ENCODE assay signal across 23 cellular contexts in the genomic region with DNA sequence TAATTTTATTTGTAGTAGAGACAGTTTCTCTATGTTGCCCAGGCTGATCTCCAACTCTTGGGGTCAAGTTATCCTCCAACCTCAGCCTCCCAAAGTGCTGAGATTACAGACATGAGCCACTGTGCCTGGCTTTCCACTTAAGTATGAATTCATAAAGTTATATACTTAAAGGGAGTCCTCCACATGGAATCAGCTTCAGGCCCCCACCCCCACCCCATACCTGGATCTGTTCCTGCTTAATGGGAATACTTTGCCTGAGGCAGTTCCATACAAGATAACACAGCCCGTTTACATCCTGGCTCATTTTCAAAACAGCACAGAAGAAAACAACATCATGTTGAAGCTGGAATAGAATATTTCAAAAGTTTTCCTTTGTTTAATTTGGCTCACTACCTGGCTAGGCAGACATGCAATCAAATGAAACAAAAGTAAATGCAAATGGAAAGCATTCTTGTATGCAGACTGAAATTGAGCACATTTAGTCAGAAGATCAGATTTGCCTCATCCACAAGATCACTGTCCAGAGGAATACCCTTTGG.
A peak's percentile ranks its signal among the peaks of the same experiment; 100 is the strongest.
DNase-seq lines count a peak whose midpoint lies in the region; TF ChIP-seq lines count a peak whose summit lies in the region.
"Had no signal": no experiment of that assay in that cellular context is flagged by ENCODE, and none has a peak within 500 bp of the region (broad histone marks: within the 10 kb centered on the region; RNA-seq: fewer than 3 reads in every experiment).

No MANE protein-coding gene starts in this region.

- H3T11ph ChIP-seq in H9 (ENCODE audit: low read length), result no peak overlapping the region

- H3K27ac Mint-ChIP-seq in H9 (peak overlapping the region; percentile 37 to 97 (median 80); a peak in 4 of 7 replicates), CD14-positive monocyte (no peak overlapping the region)
- H3K27ac Mint-ChIP-seq: activated T-helper 1 cell treated with anti-CD3 and anti-CD28 coated beads, Interleukin-12 subunit alpha, Interleukin-12 subunit beta, Interleukin-2, Interleukin-4 antibody, amounts not matched to agents 30 ng/mL and 10 ng/mL and 1 ng/mL, durations not matched to agents 14 hours and 24 hours and 36 hours; CD4-positive, alpha-beta T cell; HFFc6; memory B cell; stimulated activated memory B cell treated with anti-CD40 and anti-IgM and Interleukin-4, amounts not matched to agents 10 μg/mL and 1 μg/mL and 100 μg/mL, for 72 hours had no signal

- intact Hi-C loops in PC-9 (cut with micrococcal nuclease; ENCODE audit: unreplicated experiment) (no loop called here), CD14-positive monocyte (cut with micrococcal nuclease) (no loop called here)

- H2AFZ ChIP-seq in H9 (ENCODE audit: low read length) (no peak overlapping the region), PC-9 (no peak overlapping the region)

- H2BK5ac ChIP-seq in H9 (ENCODE audit: insufficient read length, low read length), result no peak overlapping the region

- H3K4me3 ChIP-seq in PC-9, result no peak overlapping the region
- H3K4me3 ChIP-seq in epithelial cell of esophagus (ENCODE audit: low read length), result no peak overlapping the region
- H3K4me3 ChIP-seq: heart right ventricle, MG63 had no signal

- H3K36me3 Mint-ChIP-seq in H9 (ENCODE audit: insufficient read depth in 1 of 3, low read depth in 3 of 3) (no peaks in the 10 kb centered on the region), CD14-positive monocyte (no peaks in the 10 kb centered on the region)
- H3K36me3 Mint-ChIP-seq: memory B cell; stimulated activated memory B cell treated with anti-CD40 and anti-IgM and Interleukin-4, amounts not matched to agents 10 μg/mL and 1 μg/mL and 100 μg/mL, for 72 hours had no signal

- CTCF ChIA-PET in PC-9 (lab: Charles Lee), result no interaction called here

- H3K4me1 ChIP-seq in H9 (ENCODE audit: insufficient read depth, low read length), result peaks cover 32% of the 10 kb centered on the region
- peaks cover 11% of the 10 kb centered on the region; the same call in 1 of the 2 replicates for H3K4me1 ChIP-seq in PC-9 (replicated peaks; ENCODE audit: insufficient read depth)

- no peaks in the 10 kb centered on the region for H3K79me1 ChIP-seq in H9 (ENCODE audit: insufficient read depth, low read depth, low read length, poor library complexity, severe bottlenecking)

- H3K27ac ChIP-seq in H9 (ENCODE audit: insufficient read length, low read depth, low read length) (peak overlapping the region; percentile 16), PC-9 (no peak overlapping the region)
- H3K27ac ChIP-seq: heart right ventricle, RWPE1 had no signal

- WGBS in H9 (ENCODE audit: extremely low coverage, insufficient read length, low lambda C conversion rate), result no CpG with 5 or more reads among the region's 1 CpG

- H2BK20ac ChIP-seq in H9 (ENCODE audit: low read depth, low read length, poor library complexity, severe bottlenecking), result no peak overlapping the region

- TF ChIP-seq CTCF in H9 (conservative IDR thresholded peaks at IDR 0.05) (no peak), PC-9 (conservative IDR thresholded peaks at IDR 0.05) (no peak), epithelial cell of esophagus (IDR thresholded peaks at IDR 0.05; ENCODE audit: insufficient read depth, low read depth, low read length, missing control alignments) (no peak), CD14-positive monocyte (IDR thresholded peaks at IDR 0.05) (no peak)

- H3K9me3 ChIP-seq in H9 (ENCODE audit: control insufficient read depth, low read depth, low read length) (no peaks in the 10 kb centered on the region), PC-9 (ENCODE audit: insufficient read depth, low read depth) (no peaks in the 10 kb centered on the region)
- H3K9me3 ChIP-seq: heart right ventricle, MG63 had no signal

- no peak overlapping the region for H2BK15ac ChIP-seq in H9 (ENCODE audit: low read depth, low read length)

- no peak overlapping the region for H2BK120ac ChIP-seq in H9 (ENCODE audit: low read depth, low read length, poor library complexity, severe bottlenecking)

- H3K27me3 ChIP-seq in H9 (ENCODE audit: insufficient read depth, low read length) (no peaks in the 10 kb centered on the region), PC-9 (ENCODE audit: insufficient read depth, low read depth) (no peaks in the 10 kb centered on the region)
- H3K27me3 ChIP-seq: heart right ventricle, MG63 had no signal

- H3K14ac ChIP-seq in H9 (ENCODE audit: insufficient read depth, low read length), result no peak overlapping the region

- no peaks in the 10 kb centered on the region for H3K9me3 Mint-ChIP-seq in H9
- H3K9me3 Mint-ChIP-seq in CD14-positive monocyte, result no peaks in the 10 kb centered on the region
- H3K9me3 Mint-ChIP-seq: activated T-helper 1 cell treated with anti-CD3 and anti-CD28 coated beads, Interleukin-12 subunit alpha, Interleukin-12 subunit beta, Interleukin-2, Interleukin-4 antibody, amounts not matched to agents 30 ng/mL and 10 ng/mL and 1 ng/mL, durations not matched to agents 14 hours and 24 hours and 36 hours; CD4-positive, alpha-beta T cell; HFFc6 had no signal

- H2AK5ac ChIP-seq in H9 (ENCODE audit: insufficient read length, low read length), result no peak overlapping the region

- H4K8ac ChIP-seq in H9 (replicated peaks; ENCODE audit: insufficient read length, low read depth, low read length), result no peak overlapping the region

- no peak for DNase-seq in H9
- no peak for DNase-seq in PC-9
- peak; percentile 24 for DNase-seq in epithelial cell of esophagus (ENCODE audit: low read depth)
- peak; percentile 41 for DNase-seq in renal cortical epithelial cell (ENCODE audit: low read depth)
- no peak for DNase-seq in GM19240 (ENCODE audit: insufficient read length, low spot score)
- no peak for DNase-seq in AG08395 (ENCODE audit: low spot score)
- no peak for DNase-seq in CD14-positive monocyte (ENCODE audit: low spot score)
- DNase-seq: activated CD4-positive, alpha-beta T cell treated with anti-CD3 and anti-CD28 coated beads, Interleukin-2, amount 50 U/mL, for 1 hour; activated naive CD4-positive, alpha-beta T cell treated with anti-CD3 and anti-CD28 coated beads, Interleukin-2, amount 50 U/mL, for 16 hours; CD4-positive, alpha-beta T cell; central memory CD4-positive, alpha-beta T cell; EL; heart right ventricle; HFFc6; MG63; NCI-H1436; NCI-H526 treated with DMSO at 0.1 percent for 48 hours; occipital lobe; stimulated activated CD4-positive, alpha-beta T cell treated with anti-CD3 and anti-CD28 coated beads, Interleukin-4, amount 100 ng/mL, for 1 hour had no signal

- no peaks in the 10 kb centered on the region for H3F3A ChIP-seq in PC-9 (ENCODE audit: insufficient read depth, low read depth)

- H3K4me1 Mint-ChIP-seq in H9, result peaks cover 58 to 72% of the 10 kb centered on the region in 2 experiments
- H3K4me1 Mint-ChIP-seq in CD14-positive monocyte, result no peaks in the 10 kb centered on the region
- H3K4me1 Mint-ChIP-seq: memory B cell; stimulated activated memory B cell treated with anti-CD40 and anti-IgM and Interleukin-4, amounts not matched to agents 10 μg/mL and 1 μg/mL and 100 μg/mL, for 72 hours had no signal

- POLR2A ChIA-PET in PC-9 (lab: Charles Lee; ENCODE audit: unreplicated experiment), result no interaction called here

- no peak overlapping the region for H3K9ac ChIP-seq in H9 (ENCODE audit: extremely low read depth, insufficient read length, low read length)

- no peak overlapping the region for H3K18ac ChIP-seq in H9 (ENCODE audit: insufficient read length, low read depth, low read length)

- no peak overlapping the region for H3K56ac ChIP-seq in H9 (ENCODE audit: insufficient read length, low read depth, low read length)

- no peak overlapping the region for H3K23ac ChIP-seq in H9 (ENCODE audit: insufficient read length, low read depth, low read length)

- no TSS peak for BruUV-seq in PC-9 (replicated peaks; lab: Mats Ljungman, UMichigan)

- H3K27me3 Mint-ChIP-seq in H9 (ENCODE audit: low read depth) (no peaks in the 10 kb centered on the region), CD14-positive monocyte (ENCODE audit: low read depth in 3 of 3) (peaks cover 0 to 1% (median 0%) of the 10 kb centered on the region in 3 donors)
- H3K27me3 Mint-ChIP-seq: CD4-positive, alpha-beta T cell; memory B cell; stimulated activated memory B cell treated with anti-CD40 and anti-IgM and Interleukin-4, amounts not matched to agents 10 μg/mL and 1 μg/mL and 100 μg/mL, for 72 hours had no signal

- H3K4ac ChIP-seq in H9 (ENCODE audit: low read depth, low read length), result no peak overlapping the region

- no peak overlapping the region for H3K4me3 Mint-ChIP-seq in H9
- no peak overlapping the region for H3K4me3 Mint-ChIP-seq in CD14-positive monocyte
- H3K4me3 Mint-ChIP-seq: activated T-helper 1 cell treated with anti-CD3 and anti-CD28 coated beads, Interleukin-12 subunit alpha, Interleukin-12 subunit beta, Interleukin-2, Interleukin-4 antibody, amounts not matched to agents 30 ng/mL and 10 ng/mL and 1 ng/mL, durations not matched to agents 14 hours and 24 hours and 36 hours; CD4-positive, alpha-beta T cell; HFFc6; memory B cell; stimulated activated memory B cell treated with anti-CD40 and anti-IgM and Interleukin-4, amounts not matched to agents 10 μg/mL and 1 μg/mL and 100 μg/mL, for 72 hours had no signal

- H3K79me2 ChIP-seq in H9 (ENCODE audit: insufficient read depth, low read length) (peaks cover 6% of the 10 kb centered on the region; the same call in 1 of the 2 replicates), PC-9 (ENCODE audit: low read depth) (no peaks in the 10 kb centered on the region)

- H4K20me1 ChIP-seq in H9 (ENCODE audit: control insufficient read depth, insufficient read depth, insufficient read length) (no peaks in the 10 kb centered on the region), PC-9 (ENCODE audit: insufficient read depth) (no peaks in the 10 kb centered on the region; the same call in 1 of the 2 replicates)

- H3K36me3 ChIP-seq in PC-9 (ENCODE audit: low read depth), result no peaks in the 10 kb centered on the region
- H3K36me3 ChIP-seq: heart right ventricle, MG63 had no signal

- peak overlapping the region; percentile 26 for H3K4me2 ChIP-seq in H9 (ENCODE audit: insufficient read depth, insufficient read length, low read length)
- peak overlapping the region; percentile 1; the same call in 1 of the 2 replicates for H3K4me2 ChIP-seq in PC-9

- H4K5ac ChIP-seq in H9 (ENCODE audit: insufficient read length, low read depth, low read length), result no peak overlapping the region

- no peak overlapping the region for H2BK12ac ChIP-seq in H9 (ENCODE audit: insufficient read length, low read depth, low read length)

- no peaks in the 10 kb centered on the region for H3K23me2 ChIP-seq in H9 (ENCODE audit: insufficient read length, low read depth, low read length, poor library complexity, severe bottlenecking)

- H3K9me2 ChIP-seq in PC-9 (ENCODE audit: insufficient read depth), result no peaks in the 10 kb centered on the region

- no peak overlapping the region for H4K91ac ChIP-seq in H9 (ENCODE audit: insufficient read length, low read depth, low read length)

Comparison
In these comparisons a context has a peak if more than half of its experiments do, and no peak if none do; other contexts are left out.
1. DNase-seq: peak in epithelial cell of esophagus (single experiment) and renal cortical epithelial cell (single experiment); none in H9 (single experiment), PC-9 (0 of 2), GM19240 (single experiment), AG08395 (single experiment) and CD14-positive monocyte (single experiment).
2. H3K27ac Mint-ChIP-seq: peak in H9 (3 of 3); none in CD14-positive monocyte (0 of 7).